Comparison of ENCODE assay signal across 12 cellular contexts in the genomic region with DNA sequence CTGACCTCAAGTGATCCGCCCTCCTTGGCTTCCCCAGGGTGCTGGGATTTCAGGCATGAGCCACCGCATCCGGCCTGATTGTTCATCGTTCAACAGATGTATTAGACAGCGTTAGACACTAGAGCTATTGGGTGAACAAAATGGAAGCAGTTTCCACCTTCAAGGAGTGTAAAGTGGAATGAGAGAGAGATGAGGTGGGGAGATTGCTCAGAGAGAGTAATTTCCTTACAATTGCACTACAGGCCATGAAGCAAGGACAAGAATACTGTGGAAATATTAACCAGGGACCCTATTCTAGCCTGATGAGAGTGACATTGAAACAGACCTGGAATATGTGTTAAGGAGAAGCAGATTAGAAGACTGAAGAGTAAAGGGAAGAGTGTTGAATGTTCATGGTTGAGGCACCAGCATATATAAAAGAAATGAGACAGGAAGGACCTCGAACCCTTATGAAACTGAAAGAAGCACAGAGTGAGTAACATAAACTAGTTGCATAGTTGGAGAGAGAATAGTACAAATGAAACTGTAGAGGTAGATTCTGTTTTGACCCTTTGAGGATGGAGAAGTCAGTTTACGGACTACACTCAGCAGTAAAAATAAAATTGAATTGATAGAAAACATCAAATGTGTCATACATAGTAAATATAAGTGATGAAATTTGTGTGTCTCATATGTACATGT. TPM values are rescaled to one million over a fixed set of nuclear protein-coding genes. Genes with fewer than 3 reads are reported as not detected.
A peak's percentile ranks its signal among the peaks of the same experiment; 100 is the strongest.
DNase-seq lines count a peak whose midpoint lies in the region; ATAC-seq and TF ChIP-seq lines count a peak whose summit lies in the region.
"Had no signal": no experiment of that assay in that cellular context is flagged by ENCODE, and none has a peak within 500 bp of the region (broad histone marks: within the 10 kb centered on the region; RNA-seq: fewer than 3 reads in every experiment).

No MANE protein-coding gene starts in this region.

- H3K36me3 ChIP-seq in prostate gland, result no peaks in the 10 kb centered on the region
- H3K36me3 ChIP-seq: transverse colon had no signal

- peaks cover 3% of the 10 kb centered on the region for H3K4me1 Mint-ChIP-seq in WTC11

- H3K9me3 ChIP-seq in prostate gland, result no peaks in the 10 kb centered on the region
- H3K9me3 ChIP-seq: transverse colon had no signal

- no peak overlapping the region for H3K27ac ChIP-seq in prostate gland
- H3K27ac ChIP-seq: transverse colon had no signal

- H3K27ac Mint-ChIP-seq in WTC11, result peak overlapping the region; percentile 0; the same call in 1 of the 2 replicates
- H3K27ac Mint-ChIP-seq: CD4-positive, alpha-beta T cell had no signal

- intact Hi-C loops in prostate gland (cut with DNase I), result no loop called here

- no peak overlapping the region for H3K4me3 Mint-ChIP-seq in WTC11
- H3K4me3 Mint-ChIP-seq: CD4-positive, alpha-beta T cell had no signal

- CTCF ChIA-PET in WTC11 (lab: Charles Lee), result no interaction called here

- ATAC-seq in GM19324 (IDR thresholded peaks at IDR 0.05; ENCODE audit: low FRiP score, unreplicated experiment), result peak; percentile 68
- ATAC-seq in HG03039 (IDR thresholded peaks at IDR 0.05; ENCODE audit: unreplicated experiment), result peak; percentile 60
- no peak for ATAC-seq in WTC11
- ATAC-seq in GM18873 (IDR thresholded peaks at IDR 0.05; ENCODE audit: low FRiP score, unreplicated experiment), result no peak

- DNase-seq in GM10266 (ENCODE audit: extremely low spot score) (peak; percentile 61), WTC11 (ENCODE audit: low spot score) (no peak), prostate gland (ENCODE audit: low spot score) (no peak), OCI-M1 (lab: John Stamatoyannopoulos, UW) (no peak), DMS 273 (lab: John Stamatoyannopoulos, UW; ENCODE audit: unreplicated experiment) (no peak)
- DNase-seq: CD4-positive, alpha-beta T cell; H7; NCI-H1417 treated with DMSO at 0.1 percent for 48 hours; transverse colon had no signal

- H3K9me3 Mint-ChIP-seq in WTC11, result peaks cover 4% of the 10 kb centered on the region; the same call in 1 of the 2 replicates
- H3K9me3 Mint-ChIP-seq: CD4-positive, alpha-beta T cell had no signal

- no peaks in the 10 kb centered on the region for H3K27me3 ChIP-seq in prostate gland (replicated peaks; ENCODE audit: insufficient read depth)
- H3K27me3 ChIP-seq: transverse colon had no signal

- H3K4me1 ChIP-seq in prostate gland (replicated peaks), result no peaks in the 10 kb centered on the region

- no peak for TF ChIP-seq POLR2A in prostate gland (IDR thresholded peaks at IDR 0.05)

- peaks cover 8% of the 10 kb centered on the region for H3K36me3 Mint-ChIP-seq in WTC11

- no peaks in the 10 kb centered on the region for H3K27me3 Mint-ChIP-seq in WTC11 (ENCODE audit: low read depth)
- H3K27me3 Mint-ChIP-seq: CD4-positive, alpha-beta T cell had no signal

- POLR2A ChIA-PET in WTC11 (lab: Charles Lee), result no interaction called here

- H3K4me3 ChIP-seq in prostate gland, result no peak overlapping the region
- H3K4me3 ChIP-seq: transverse colon had no signal

- WGBS in prostate gland, result 94% methylated on average over 7 of the region's 7 CpGs

- no peak for TF ChIP-seq CTCF in GM10266 (IDR thresholded peaks at IDR 0.05; ENCODE audit: control insufficient read depth, insufficient read depth, low read depth, missing control alignments)
- TF ChIP-seq CTCF in WTC11 (IDR thresholded peaks at IDR 0.05), result no peak
- no peak for TF ChIP-seq CTCF in prostate gland (IDR thresholded peaks at IDR 0.05)

TF ChIP-seq in WTC11, 78 proteins besides CTCF, POLR2A, EP300 and RAD21:
- TF ChIP-seq, protein P1, sequence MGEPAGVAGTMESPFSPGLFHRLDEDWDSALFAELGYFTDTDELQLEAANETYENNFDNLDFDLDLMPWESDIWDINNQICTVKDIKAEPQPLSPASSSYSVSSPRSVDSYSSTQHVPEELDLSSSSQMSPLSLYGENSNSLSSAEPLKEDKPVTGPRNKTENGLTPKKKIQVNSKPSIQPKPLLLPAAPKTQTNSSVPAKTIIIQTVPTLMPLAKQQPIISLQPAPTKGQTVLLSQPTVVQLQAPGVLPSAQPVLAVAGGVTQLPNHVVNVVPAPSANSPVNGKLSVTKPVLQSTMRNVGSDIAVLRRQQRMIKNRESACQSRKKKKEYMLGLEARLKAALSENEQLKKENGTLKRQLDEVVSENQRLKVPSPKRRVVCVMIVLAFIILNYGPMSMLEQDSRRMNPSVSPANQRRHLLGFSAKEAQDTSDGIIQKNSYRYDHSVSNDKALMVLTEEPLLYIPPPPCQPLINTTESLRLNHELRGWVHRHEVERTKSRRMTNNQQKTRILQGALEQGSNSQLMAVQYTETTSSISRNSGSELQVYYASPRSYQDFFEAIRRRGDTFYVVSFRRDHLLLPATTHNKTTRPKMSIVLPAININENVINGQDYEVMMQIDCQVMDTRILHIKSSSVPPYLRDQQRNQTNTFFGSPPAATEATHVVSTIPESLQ (CRISPR knock-in tag; IDR thresholded peaks at IDR 0.05), result no peak
- TF ChIP-seq RELA (CRISPR knock-in tag; IDR thresholded peaks at IDR 0.05; ENCODE audit: borderline replicate concordance) (no peak), FOXJ3 (CRISPR knock-in tag; IDR thresholded peaks at IDR 0.05; ENCODE audit: borderline replicate concordance) (no peak), ZNF396 (CRISPR knock-in tag; IDR thresholded peaks at IDR 0.05; ENCODE audit: borderline replicate concordance) (no peak), RORB (CRISPR knock-in tag; IDR thresholded peaks at IDR 0.05) (no peak)
- TF ChIP-seq, protein P2, sequence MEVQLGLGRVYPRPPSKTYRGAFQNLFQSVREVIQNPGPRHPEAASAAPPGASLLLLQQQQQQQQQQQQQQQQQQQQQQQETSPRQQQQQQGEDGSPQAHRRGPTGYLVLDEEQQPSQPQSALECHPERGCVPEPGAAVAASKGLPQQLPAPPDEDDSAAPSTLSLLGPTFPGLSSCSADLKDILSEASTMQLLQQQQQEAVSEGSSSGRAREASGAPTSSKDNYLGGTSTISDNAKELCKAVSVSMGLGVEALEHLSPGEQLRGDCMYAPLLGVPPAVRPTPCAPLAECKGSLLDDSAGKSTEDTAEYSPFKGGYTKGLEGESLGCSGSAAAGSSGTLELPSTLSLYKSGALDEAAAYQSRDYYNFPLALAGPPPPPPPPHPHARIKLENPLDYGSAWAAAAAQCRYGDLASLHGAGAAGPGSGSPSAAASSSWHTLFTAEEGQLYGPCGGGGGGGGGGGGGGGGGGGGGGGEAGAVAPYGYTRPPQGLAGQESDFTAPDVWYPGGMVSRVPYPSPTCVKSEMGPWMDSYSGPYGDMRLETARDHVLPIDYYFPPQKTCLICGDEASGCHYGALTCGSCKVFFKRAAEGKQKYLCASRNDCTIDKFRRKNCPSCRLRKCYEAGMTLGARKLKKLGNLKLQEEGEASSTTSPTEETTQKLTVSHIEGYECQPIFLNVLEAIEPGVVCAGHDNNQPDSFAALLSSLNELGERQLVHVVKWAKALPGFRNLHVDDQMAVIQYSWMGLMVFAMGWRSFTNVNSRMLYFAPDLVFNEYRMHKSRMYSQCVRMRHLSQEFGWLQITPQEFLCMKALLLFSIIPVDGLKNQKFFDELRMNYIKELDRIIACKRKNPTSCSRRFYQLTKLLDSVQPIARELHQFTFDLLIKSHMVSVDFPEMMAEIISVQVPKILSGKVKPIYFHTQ (CRISPR knock-in tag; IDR thresholded peaks at IDR 0.05), result no peak
- TF ChIP-seq, protein P3, sequence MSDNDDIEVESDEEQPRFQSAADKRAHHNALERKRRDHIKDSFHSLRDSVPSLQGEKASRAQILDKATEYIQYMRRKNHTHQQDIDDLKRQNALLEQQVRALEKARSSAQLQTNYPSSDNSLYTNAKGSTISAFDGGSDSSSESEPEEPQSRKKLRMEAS (CRISPR knock-in tag; IDR thresholded peaks at IDR 0.05), result no peak
- TF ChIP-seq, protein P4, sequence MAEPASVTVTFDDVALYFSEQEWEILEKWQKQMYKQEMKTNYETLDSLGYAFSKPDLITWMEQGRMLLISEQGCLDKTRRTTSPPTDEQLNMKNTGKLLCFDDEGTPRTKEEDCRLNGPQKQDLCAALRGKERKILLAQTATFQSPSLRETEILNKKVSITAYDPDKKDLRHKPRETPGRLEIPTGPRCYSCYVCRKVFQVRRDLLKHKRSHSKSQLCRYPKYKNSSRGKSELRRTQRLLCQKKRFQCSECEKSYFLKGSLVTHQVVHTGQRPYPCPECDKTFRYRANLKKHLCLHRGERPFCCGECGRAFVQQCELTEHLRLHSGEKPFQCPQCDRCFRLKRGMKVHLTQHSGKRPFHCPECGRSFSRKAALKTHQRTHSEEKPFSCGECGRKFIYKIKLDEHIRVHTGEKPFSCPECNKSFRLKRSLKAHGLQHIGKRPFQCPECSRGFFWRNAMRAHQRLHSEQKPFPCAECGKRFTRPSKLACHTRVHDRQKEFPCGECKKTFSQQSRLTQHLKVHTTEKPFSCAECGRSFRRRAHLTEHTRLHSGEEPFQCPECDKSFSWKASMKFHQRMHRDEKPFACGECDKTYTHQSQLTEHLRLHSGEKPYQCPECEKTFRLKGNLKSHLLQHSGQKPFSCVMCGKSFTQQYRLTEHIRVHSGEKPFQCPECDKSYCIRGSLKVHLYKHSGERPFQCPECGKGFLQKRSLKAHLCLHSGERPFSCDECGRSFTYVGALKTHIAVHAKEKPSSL (CRISPR knock-in tag; conservative IDR thresholded peaks at IDR 0.05), result no peak

RNA-seq across cellular contexts. Expression of a gene that starts 7.2 kb away (rescaled TPM):
- 49.1 to 53.3 TPM (median 52.3 TPM) in 3 replicates for total RNA-seq in WTC11 (2021)
- 10 to 100 TPM; 23.8 to 52.4 TPM for total RNA-seq in prostate gland

RNA-seq across cellular contexts. Expression of a gene that starts 21.8 kb away (rescaled TPM):
- 15.9 to 18.1 TPM (median 16.5 TPM) in 3 replicates for total RNA-seq in WTC11 (2021)
- 10 to 100 TPM; 20.1 to 23.1 TPM for total RNA-seq in prostate gland

Comparison
In these comparisons a context has a peak if more than half of its experiments do, and no peak if none do; other contexts are left out.
1. ATAC-seq: peak in GM19324 (single experiment) and HG03039 (single experiment); none in WTC11 (single experiment) and GM18873 (single experiment).